Comparison of ENCODE assay signal across 14 cellular contexts in genomic region chr6:29757701-29758293, GRCh38. TPM values are rescaled to one million over a fixed set of nuclear protein-coding genes. Genes with fewer than 3 reads are reported as not detected.
A peak's percentile ranks its signal among the peaks of the same experiment; 100 is the strongest.
DNase-seq lines count a peak whose midpoint lies in the region; ATAC-seq and TF ChIP-seq lines count a peak whose summit lies in the region.
"Had no signal": no experiment of that assay in that cellular context is flagged by ENCODE, and none has a peak within 500 bp of the region (broad histone marks: within the 10 kb centered on the region; RNA-seq: fewer than 3 reads in every experiment).

No MANE protein-coding gene starts in this region.

- POLR2A ChIA-PET in GM10248 (lab: Yijun Ruan, JAX), result no interaction called here

- H3K27me3 ChIP-seq in WERI-Rb-1 (ENCODE audit: insufficient read depth, low read depth, severe bottlenecking) (no peaks in the 10 kb centered on the region), MG63 (no peaks in the 10 kb centered on the region)

- H3K9me3 Mint-ChIP-seq in activated CD8-positive, alpha-beta memory T cell treated with anti-CD3 and anti-CD28 coated beads, Interleukin-2, amount 10 ng/mL, durations not matched to agents 7 days and 5 days (ENCODE audit: low read depth), result no peaks in the 10 kb centered on the region
- H3K9me3 Mint-ChIP-seq in type B pancreatic cell, result no peaks in the 10 kb centered on the region

- no peaks in the 10 kb centered on the region for H3K9me3 ChIP-seq in WERI-Rb-1 (ENCODE audit: severe bottlenecking)
- no peaks in the 10 kb centered on the region for H3K9me3 ChIP-seq in MG63

- no peak for ATAC-seq in activated CD8-positive, alpha-beta memory T cell treated with anti-CD3 and anti-CD28 coated beads, Interleukin-2, amount 10 ng/mL, durations not matched to agents 7 days and 5 days

- H3K4me3 Mint-ChIP-seq in activated CD8-positive, alpha-beta memory T cell treated with anti-CD3 and anti-CD28 coated beads, Interleukin-2, amount 10 ng/mL, durations not matched to agents 7 days and 5 days, result no peak overlapping the region
- H3K4me3 Mint-ChIP-seq in type B pancreatic cell, result no peak overlapping the region

- H3K27ac ChIP-seq in WERI-Rb-1, result peak overlapping the region; percentile 31

- TF ChIP-seq CTCF in WERI-Rb-1 (IDR thresholded peaks at IDR 0.05; ENCODE audit: low read depth, low read length) (no peak), type B pancreatic cell (conservative IDR thresholded peaks at IDR 0.05) (no peak), GM10248 (IDR thresholded peaks at IDR 0.05; ENCODE audit: control extremely low read depth, extremely low read depth, low read depth, missing control alignments) (no peak)

- H3K27me3 Mint-ChIP-seq in activated CD8-positive, alpha-beta memory T cell treated with anti-CD3 and anti-CD28 coated beads, Interleukin-2, amount 10 ng/mL, durations not matched to agents 7 days and 5 days, result no peaks in the 10 kb centered on the region
- H3K27me3 Mint-ChIP-seq in type B pancreatic cell, result peaks cover 58% of the 10 kb centered on the region

- DNase-seq in activated CD8-positive, alpha-beta memory T cell treated with anti-CD3 and anti-CD28 coated beads, Interleukin-2, amount 10 ng/mL, durations not matched to agents 7 days and 5 days, result peak; percentile 32
- DNase-seq in activated CD8-positive, alpha-beta memory T cell treated with anti-CD3 and anti-CD28 coated beads, Interleukin-2, amount 50 U/mL, for 4 hours, result no peak
- DNase-seq in WERI-Rb-1 (peak; percentile 60), islet precursor cell (peak; percentile 68), type B pancreatic cell (ENCODE audit: extremely low spot score, unreplicated experiment) (peak; percentile 32), NCI-H2171 (lab: John Stamatoyannopoulos, UW) (no peak), GM10248 (ENCODE audit: extremely low spot score) (no peak), MG63 (no peak)
- DNase-seq: C1 segment of cervical spinal cord, DND-41, GF-D8, GOT3, NCI-H1694, SHP77 treated with DMSO at 0.1 percent for 48 hours had no signal

- no peak overlapping the region for H3K27ac Mint-ChIP-seq in activated CD8-positive, alpha-beta memory T cell treated with anti-CD3 and anti-CD28 coated beads, Interleukin-2, amount 10 ng/mL, durations not matched to agents 7 days and 5 days
- H3K27ac Mint-ChIP-seq in type B pancreatic cell, result no peak overlapping the region

- H3K36me3 ChIP-seq in WERI-Rb-1 (no peaks in the 10 kb centered on the region), MG63 (no peaks in the 10 kb centered on the region)

- H3K36me3 Mint-ChIP-seq in activated CD8-positive, alpha-beta memory T cell treated with anti-CD3 and anti-CD28 coated beads, Interleukin-2, amount 10 ng/mL, durations not matched to agents 7 days and 5 days, result peaks cover 8% of the 10 kb centered on the region
- no peaks in the 10 kb centered on the region for H3K36me3 Mint-ChIP-seq in type B pancreatic cell

- peaks cover 35% of the 10 kb centered on the region for H3K4me1 Mint-ChIP-seq in activated CD8-positive, alpha-beta memory T cell treated with anti-CD3 and anti-CD28 coated beads, Interleukin-2, amount 10 ng/mL, durations not matched to agents 7 days and 5 days
- H3K4me1 Mint-ChIP-seq in type B pancreatic cell (ENCODE audit: unreplicated experiment), result peaks cover 5% of the 10 kb centered on the region

- CTCF ChIA-PET in activated CD8-positive, alpha-beta memory T cell treated with anti-CD3 and anti-CD28 coated beads, Interleukin-2, amount 10 ng/mL, durations not matched to agents 7 days and 5 days (lab: Charles Lee), result interaction anchor here (1.4 to 1.8 kb wide), 5 partner anchors 9 to 55 kb away, joined by 4 to 7 read pairs (median 5); no protein-coding TSS in a partner anchor
- CTCF ChIA-PET in GM10248 (lab: Yijun Ruan, JAX), result interaction anchor here (1.2 to 4.7 kb wide), 4 partner anchors 9 to 108 kb away, joined by 3 to 19 read pairs (median 9); no protein-coding TSS in a partner anchor

- H3K4me3 ChIP-seq in WERI-Rb-1 (ENCODE audit: low read depth, low read length) (no peak overlapping the region), MG63 (no peak overlapping the region)

RNA-seq across cellular contexts. Expression of gene HLA-F, which starts 34.6 kb away (rescaled TPM):
- total RNA-seq in activated CD8-positive, alpha-beta memory T cell treated with anti-CD3 and anti-CD28 coated beads, Interleukin-2, amount 10 ng/mL, durations not matched to agents 7 days and 5 days, result 100 to 1,000 TPM; 300 to 444 TPM
- 2.8 and 13.2 TPM in 2 replicates for total RNA-seq in type B pancreatic cell (ENCODE audit: low replicate concordance)
- 8.0 and 12.9 TPM in 2 replicates for total RNA-seq in MG63 (2014; rRNA removed; shearing (Covaris generic); ENCODE audit: low replicate concordance)

Comparison
In these comparisons a context has a peak if more than half of its experiments do, and no peak if none do; other contexts are left out.
1. DNase-seq: peak in activated CD8-positive, alpha-beta memory T cell treated with anti-CD3 and anti-CD28 coated beads, Interleukin-2, amount 10 ng/mL, durations not matched to agents 7 days and 5 days (single experiment), WERI-Rb-1 (single experiment), islet precursor cell (single experiment) and type B pancreatic cell (single experiment); none in activated CD8-positive, alpha-beta memory T cell treated with anti-CD3 and anti-CD28 coated beads, Interleukin-2, amount 50 U/mL, for 4 hours (single experiment), NCI-H2171 (single experiment), GM10248 (single experiment) and MG63 (single experiment).
2. RNA of gene HLA-F, which starts 34.6 kb away (total RNA-seq): 300 to 444 TPM in activated CD8-positive, alpha-beta memory T cell treated with anti-CD3 and anti-CD28 coated beads, Interleukin-2, amount 10 ng/mL, durations not matched to agents 7 days and 5 days; 8.0 to 12.9 TPM in MG63 and 2.8 to 13.2 TPM in type B pancreatic cell; every median in the first group is over 10 times any median in the second.